ENCODE assay signal across 1 cellular context in the genomic region with DNA sequence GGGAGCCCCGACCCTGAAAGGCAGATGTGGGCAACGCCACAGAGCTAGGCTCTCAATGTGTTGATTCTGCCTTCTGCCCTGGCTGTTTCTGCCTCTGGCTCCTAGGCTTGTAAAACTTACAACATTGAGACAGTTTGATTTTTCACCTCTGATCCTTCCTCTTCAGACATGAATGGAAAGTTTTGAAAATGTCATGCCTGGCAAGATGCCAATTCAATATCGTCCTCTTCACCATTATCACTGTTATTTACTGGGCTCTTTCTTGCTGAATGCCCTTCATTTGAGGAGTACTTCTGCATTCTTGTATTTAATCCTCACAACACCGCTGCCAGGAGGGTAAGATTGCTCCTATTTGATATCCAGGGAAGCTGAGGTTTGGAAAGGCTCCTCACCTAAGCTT.
TF ChIP-seq lines count a peak whose summit lies in the region.

No MANE protein-coding gene starts in this region.

TF ChIP-seq in WTC11, 78 proteins besides CTCF, POLR2A, EP300 and RAD21 (continued from another document):
- TF ChIP-seq, protein P1, sequence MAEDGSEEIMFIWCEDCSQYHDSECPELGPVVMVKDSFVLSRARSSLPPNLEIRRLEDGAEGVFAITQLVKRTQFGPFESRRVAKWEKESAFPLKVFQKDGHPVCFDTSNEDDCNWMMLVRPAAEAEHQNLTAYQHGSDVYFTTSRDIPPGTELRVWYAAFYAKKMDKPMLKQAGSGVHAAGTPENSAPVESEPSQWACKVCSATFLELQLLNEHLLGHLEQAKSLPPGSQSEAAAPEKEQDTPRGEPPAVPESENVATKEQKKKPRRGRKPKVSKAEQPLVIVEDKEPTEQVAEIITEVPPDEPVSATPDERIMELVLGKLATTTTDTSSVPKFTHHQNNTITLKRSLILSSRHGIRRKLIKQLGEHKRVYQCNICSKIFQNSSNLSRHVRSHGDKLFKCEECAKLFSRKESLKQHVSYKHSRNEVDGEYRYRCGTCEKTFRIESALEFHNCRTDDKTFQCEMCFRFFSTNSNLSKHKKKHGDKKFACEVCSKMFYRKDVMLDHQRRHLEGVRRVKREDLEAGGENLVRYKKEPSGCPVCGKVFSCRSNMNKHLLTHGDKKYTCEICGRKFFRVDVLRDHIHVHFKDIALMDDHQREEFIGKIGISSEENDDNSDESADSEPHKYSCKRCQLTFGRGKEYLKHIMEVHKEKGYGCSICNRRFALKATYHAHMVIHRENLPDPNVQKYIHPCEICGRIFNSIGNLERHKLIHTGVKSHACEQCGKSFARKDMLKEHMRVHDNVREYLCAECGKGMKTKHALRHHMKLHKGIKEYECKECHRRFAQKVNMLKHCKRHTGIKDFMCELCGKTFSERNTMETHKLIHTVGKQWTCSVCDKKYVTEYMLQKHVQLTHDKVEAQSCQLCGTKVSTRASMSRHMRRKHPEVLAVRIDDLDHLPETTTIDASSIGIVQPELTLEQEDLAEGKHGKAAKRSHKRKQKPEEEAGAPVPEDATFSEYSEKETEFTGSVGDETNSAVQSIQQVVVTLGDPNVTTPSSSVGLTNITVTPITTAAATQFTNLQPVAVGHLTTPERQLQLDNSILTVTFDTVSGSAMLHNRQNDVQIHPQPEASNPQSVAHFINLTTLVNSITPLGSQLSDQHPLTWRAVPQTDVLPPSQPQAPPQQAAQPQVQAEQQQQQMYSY (CRISPR knock-in tag; IDR thresholded peaks at IDR 0.05), result no peak
- TF ChIP-seq, protein P2, sequence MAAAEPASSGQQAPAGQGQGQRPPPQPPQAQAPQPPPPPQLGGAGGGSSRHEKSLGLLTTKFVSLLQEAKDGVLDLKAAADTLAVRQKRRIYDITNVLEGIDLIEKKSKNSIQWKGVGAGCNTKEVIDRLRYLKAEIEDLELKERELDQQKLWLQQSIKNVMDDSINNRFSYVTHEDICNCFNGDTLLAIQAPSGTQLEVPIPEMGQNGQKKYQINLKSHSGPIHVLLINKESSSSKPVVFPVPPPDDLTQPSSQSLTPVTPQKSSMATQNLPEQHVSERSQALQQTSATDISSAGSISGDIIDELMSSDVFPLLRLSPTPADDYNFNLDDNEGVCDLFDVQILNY (CRISPR knock-in tag; IDR thresholded peaks at IDR 0.05), result no peak
- no peak for TF ChIP-seq ELF4 (CRISPR knock-in tag; IDR thresholded peaks at IDR 0.05; ENCODE audit: low read depth)
- TF ChIP-seq, protein P3, sequence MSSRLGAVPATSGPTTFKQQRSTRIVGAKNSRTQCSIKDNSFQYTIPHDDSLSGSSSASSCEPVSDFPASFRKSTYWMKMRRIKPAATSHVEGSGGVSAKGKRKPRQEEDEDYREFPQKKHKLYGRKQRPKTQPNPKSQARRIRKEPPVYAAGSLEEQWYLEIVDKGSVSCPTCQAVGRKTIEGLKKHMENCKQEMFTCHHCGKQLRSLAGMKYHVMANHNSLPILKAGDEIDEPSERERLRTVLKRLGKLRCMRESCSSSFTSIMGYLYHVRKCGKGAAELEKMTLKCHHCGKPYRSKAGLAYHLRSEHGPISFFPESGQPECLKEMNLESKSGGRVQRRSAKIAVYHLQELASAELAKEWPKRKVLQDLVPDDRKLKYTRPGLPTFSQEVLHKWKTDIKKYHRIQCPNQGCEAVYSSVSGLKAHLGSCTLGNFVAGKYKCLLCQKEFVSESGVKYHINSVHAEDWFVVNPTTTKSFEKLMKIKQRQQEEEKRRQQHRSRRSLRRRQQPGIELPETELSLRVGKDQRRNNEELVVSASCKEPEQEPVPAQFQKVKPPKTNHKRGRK (CRISPR knock-in tag; IDR thresholded peaks at IDR 0.05; ENCODE audit: borderline replicate concordance), result no peak
- TF ChIP-seq ESRRA (CRISPR knock-in tag; IDR thresholded peaks at IDR 0.05; ENCODE audit: borderline replicate concordance), result no peak
- TF ChIP-seq, protein P4, sequence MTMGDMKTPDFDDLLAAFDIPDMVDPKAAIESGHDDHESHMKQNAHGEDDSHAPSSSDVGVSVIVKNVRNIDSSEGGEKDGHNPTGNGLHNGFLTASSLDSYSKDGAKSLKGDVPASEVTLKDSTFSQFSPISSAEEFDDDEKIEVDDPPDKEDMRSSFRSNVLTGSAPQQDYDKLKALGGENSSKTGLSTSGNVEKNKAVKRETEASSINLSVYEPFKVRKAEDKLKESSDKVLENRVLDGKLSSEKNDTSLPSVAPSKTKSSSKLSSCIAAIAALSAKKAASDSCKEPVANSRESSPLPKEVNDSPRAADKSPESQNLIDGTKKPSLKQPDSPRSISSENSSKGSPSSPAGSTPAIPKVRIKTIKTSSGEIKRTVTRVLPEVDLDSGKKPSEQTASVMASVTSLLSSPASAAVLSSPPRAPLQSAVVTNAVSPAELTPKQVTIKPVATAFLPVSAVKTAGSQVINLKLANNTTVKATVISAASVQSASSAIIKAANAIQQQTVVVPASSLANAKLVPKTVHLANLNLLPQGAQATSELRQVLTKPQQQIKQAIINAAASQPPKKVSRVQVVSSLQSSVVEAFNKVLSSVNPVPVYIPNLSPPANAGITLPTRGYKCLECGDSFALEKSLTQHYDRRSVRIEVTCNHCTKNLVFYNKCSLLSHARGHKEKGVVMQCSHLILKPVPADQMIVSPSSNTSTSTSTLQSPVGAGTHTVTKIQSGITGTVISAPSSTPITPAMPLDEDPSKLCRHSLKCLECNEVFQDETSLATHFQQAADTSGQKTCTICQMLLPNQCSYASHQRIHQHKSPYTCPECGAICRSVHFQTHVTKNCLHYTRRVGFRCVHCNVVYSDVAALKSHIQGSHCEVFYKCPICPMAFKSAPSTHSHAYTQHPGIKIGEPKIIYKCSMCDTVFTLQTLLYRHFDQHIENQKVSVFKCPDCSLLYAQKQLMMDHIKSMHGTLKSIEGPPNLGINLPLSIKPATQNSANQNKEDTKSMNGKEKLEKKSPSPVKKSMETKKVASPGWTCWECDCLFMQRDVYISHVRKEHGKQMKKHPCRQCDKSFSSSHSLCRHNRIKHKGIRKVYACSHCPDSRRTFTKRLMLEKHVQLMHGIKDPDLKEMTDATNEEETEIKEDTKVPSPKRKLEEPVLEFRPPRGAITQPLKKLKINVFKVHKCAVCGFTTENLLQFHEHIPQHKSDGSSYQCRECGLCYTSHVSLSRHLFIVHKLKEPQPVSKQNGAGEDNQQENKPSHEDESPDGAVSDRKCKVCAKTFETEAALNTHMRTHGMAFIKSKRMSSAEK (CRISPR knock-in tag; IDR thresholded peaks at IDR 0.05; ENCODE audit: borderline replicate concordance), result no peak
- TF ChIP-seq, protein P5, sequence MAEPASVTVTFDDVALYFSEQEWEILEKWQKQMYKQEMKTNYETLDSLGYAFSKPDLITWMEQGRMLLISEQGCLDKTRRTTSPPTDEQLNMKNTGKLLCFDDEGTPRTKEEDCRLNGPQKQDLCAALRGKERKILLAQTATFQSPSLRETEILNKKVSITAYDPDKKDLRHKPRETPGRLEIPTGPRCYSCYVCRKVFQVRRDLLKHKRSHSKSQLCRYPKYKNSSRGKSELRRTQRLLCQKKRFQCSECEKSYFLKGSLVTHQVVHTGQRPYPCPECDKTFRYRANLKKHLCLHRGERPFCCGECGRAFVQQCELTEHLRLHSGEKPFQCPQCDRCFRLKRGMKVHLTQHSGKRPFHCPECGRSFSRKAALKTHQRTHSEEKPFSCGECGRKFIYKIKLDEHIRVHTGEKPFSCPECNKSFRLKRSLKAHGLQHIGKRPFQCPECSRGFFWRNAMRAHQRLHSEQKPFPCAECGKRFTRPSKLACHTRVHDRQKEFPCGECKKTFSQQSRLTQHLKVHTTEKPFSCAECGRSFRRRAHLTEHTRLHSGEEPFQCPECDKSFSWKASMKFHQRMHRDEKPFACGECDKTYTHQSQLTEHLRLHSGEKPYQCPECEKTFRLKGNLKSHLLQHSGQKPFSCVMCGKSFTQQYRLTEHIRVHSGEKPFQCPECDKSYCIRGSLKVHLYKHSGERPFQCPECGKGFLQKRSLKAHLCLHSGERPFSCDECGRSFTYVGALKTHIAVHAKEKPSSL (CRISPR knock-in tag; conservative IDR thresholded peaks at IDR 0.05), result no peak
- TF ChIP-seq ZNF396 (CRISPR knock-in tag; IDR thresholded peaks at IDR 0.05; ENCODE audit: borderline replicate concordance), result no peak
- no peak for TF ChIP-seq SMAD3 (CRISPR knock-in tag; IDR thresholded peaks at IDR 0.05; ENCODE audit: borderline replicate concordance)
- no peak for TF ChIP-seq NFYB (CRISPR knock-in tag; conservative IDR thresholded peaks at IDR 0.05; ENCODE audit: low read depth)
- no peak for TF ChIP-seq NR1H2 (CRISPR knock-in tag; IDR thresholded peaks at IDR 0.05)
- no peak for TF ChIP-seq NR3C1 (CRISPR knock-in tag; conservative IDR thresholded peaks at IDR 0.05; ENCODE audit: low read depth)
